ENCODE assay signal across 7 cellular contexts in genomic region chr3:130850044-130850797, GRCh38. TPM values are rescaled to one million over a fixed set of nuclear protein-coding genes. Genes with fewer than 3 reads are reported as not detected.
DNase-seq lines count a peak whose midpoint lies in the region; ATAC-seq and TF ChIP-seq lines count a peak whose summit lies in the region.

No MANE protein-coding gene starts in this region.

- no peaks in the 10 kb centered on the region for H3K9me3 Mint-ChIP-seq in activated CD4-positive, alpha-beta memory T cell treated with anti-CD3 and anti-CD28 coated beads for 36 hours
- no peaks in the 10 kb centered on the region for H3K9me3 Mint-ChIP-seq in H9

- no peak overlapping the region for H2BK15ac ChIP-seq in H9 (ENCODE audit: low read depth, low read length)

- no peaks in the 10 kb centered on the region for H3K79me2 ChIP-seq in H9 (ENCODE audit: insufficient read depth, low read length)

- no peaks in the 10 kb centered on the region for H3K79me1 ChIP-seq in H9 (ENCODE audit: insufficient read depth, low read depth, low read length, poor library complexity, severe bottlenecking)

- peaks cover 8% of the 10 kb centered on the region; the same call in 1 of the 2 replicates for H3K4me1 ChIP-seq in H9 (ENCODE audit: insufficient read depth, low read length)

- no peaks in the 10 kb centered on the region for H3K9me3 ChIP-seq in H9 (ENCODE audit: control insufficient read depth, low read depth, low read length)

- no peak overlapping the region for H4K5ac ChIP-seq in H9 (ENCODE audit: insufficient read length, low read depth, low read length)

- H2BK20ac ChIP-seq in H9 (ENCODE audit: low read depth, low read length, poor library complexity, severe bottlenecking) = no peak overlapping the region

- H3K27ac ChIP-seq in H9 (ENCODE audit: insufficient read length, low read depth, low read length) = no peak overlapping the region

- H4K8ac ChIP-seq in H9 (replicated peaks; ENCODE audit: insufficient read length, low read depth, low read length) = no peak overlapping the region

- peaks cover 28% of the 10 kb centered on the region for H3K4me1 Mint-ChIP-seq in activated CD4-positive, alpha-beta memory T cell treated with anti-CD3 and anti-CD28 coated beads for 36 hours (ENCODE audit: low read depth)
- peaks cover 21 to 28% of the 10 kb centered on the region in 2 experiments for H3K4me1 Mint-ChIP-seq in H9

- H3T11ph ChIP-seq in H9 (ENCODE audit: low read length) = no peak overlapping the region

- POLR2A ChIA-PET in activated CD4-positive, alpha-beta memory T cell treated with anti-CD3 and anti-CD28 coated beads for 36 hours (lab: Charles Lee) = interaction anchor here (1.0 to 2.8 kb wide), 3 partner anchors 41 to 159 kb away, joined by 3 to 28 read pairs (median 3); partner anchors contain the start of gene ATP2C1

- H2BK5ac ChIP-seq in H9 (ENCODE audit: insufficient read length, low read length) = no peak overlapping the region

- TF ChIP-seq CTCF in fibroblast of villous mesenchyme (IDR thresholded peaks at IDR 0.05; ENCODE audit: insufficient read depth, low read depth, low read length) = no peak
- TF ChIP-seq CTCF in H9 (conservative IDR thresholded peaks at IDR 0.05) = no peak

- no peak overlapping the region for H3K4ac ChIP-seq in H9 (ENCODE audit: low read depth, low read length)

- no peaks in the 10 kb centered on the region for H3K23me2 ChIP-seq in H9 (ENCODE audit: insufficient read length, low read depth, low read length, poor library complexity, severe bottlenecking)

- H4K20me1 ChIP-seq in H9 (ENCODE audit: control insufficient read depth, insufficient read depth, insufficient read length) = no peaks in the 10 kb centered on the region

- no peak overlapping the region for H2BK12ac ChIP-seq in H9 (ENCODE audit: insufficient read length, low read depth, low read length)

- H3K4me3 Mint-ChIP-seq in activated CD4-positive, alpha-beta memory T cell treated with anti-CD3 and anti-CD28 coated beads for 36 hours = peak overlapping the region; percentile 21
- H3K4me3 Mint-ChIP-seq in H9 = no peak overlapping the region

- CTCF ChIA-PET in activated CD4-positive, alpha-beta memory T cell treated with anti-CD3 and anti-CD28 coated beads for 36 hours (lab: Charles Lee) = interaction anchor here (0.6 to 4.1 kb wide), 4 partner anchors 43 to 100 kb away, joined by 3 to 31 read pairs (median 6); partner anchors contain the start of gene ATP2C1

- H3K27ac Mint-ChIP-seq in activated CD4-positive, alpha-beta memory T cell treated with anti-CD3 and anti-CD28 coated beads for 36 hours = peak overlapping the region; percentile 57
- 0 out of 7 replicates have a peak overlapping the region, but pooled peaks of 1 of the 3 experiments have one; percentile 15 for H3K27ac Mint-ChIP-seq in H9

- no peak overlapping the region for H3K18ac ChIP-seq in H9 (ENCODE audit: insufficient read length, low read depth, low read length)

- no peak overlapping the region for H4K91ac ChIP-seq in H9 (ENCODE audit: insufficient read length, low read depth, low read length)

- WGBS in H9 (ENCODE audit: extremely low coverage, insufficient read length, low lambda C conversion rate) = no CpG with 5 or more reads among the region's 8 CpGs

- intact Hi-C loops in activated CD4-positive, alpha-beta memory T cell treated with anti-CD3 and anti-CD28 coated beads for 36 hours (cut with micrococcal nuclease) = loop anchor here (1.0 to 5.0 kb wide), 4 partner anchors 43 to 1567 kb away; partner anchors contain the start of genes ASTE1, DNAJC13, NEK11 and PIK3R4

- DNase-seq in NCI-H2029 treated with DMSO at 0.1 percent for 48 hours (lab: John Stamatoyannopoulos, UW) = peak; percentile 42
- peak; percentile 76 for DNase-seq in activated CD4-positive, alpha-beta memory T cell treated with anti-CD3 and anti-CD28 coated beads for 36 hours
- peak; percentile 40 for DNase-seq in fibroblast of villous mesenchyme (ENCODE audit: low read depth)
- DNase-seq in stimulated activated CD4-positive, alpha-beta T cell treated with anti-CD3 and anti-CD28 coated beads, Interleukin-12 subunit alpha, Interleukin-12 subunit beta, amount 100 ng/mL, for 4 hours = peak; percentile 31
- no peak for DNase-seq in H9

- H3K56ac ChIP-seq in H9 (ENCODE audit: insufficient read length, low read depth, low read length) = no peak overlapping the region

- no peak overlapping the region for H3K4me2 ChIP-seq in H9 (ENCODE audit: insufficient read depth, insufficient read length, low read length)

- H3K14ac ChIP-seq in H9 (ENCODE audit: insufficient read depth, low read length) = no peak overlapping the region

- no peak overlapping the region for H2AK5ac ChIP-seq in H9 (ENCODE audit: insufficient read length, low read length)

- peaks cover 36% of the 10 kb centered on the region for H3K27me3 Mint-ChIP-seq in activated CD4-positive, alpha-beta memory T cell treated with anti-CD3 and anti-CD28 coated beads for 36 hours
- no peaks in the 10 kb centered on the region for H3K27me3 Mint-ChIP-seq in H9 (ENCODE audit: low read depth)

- no peaks in the 10 kb centered on the region for H3K36me3 Mint-ChIP-seq in activated CD4-positive, alpha-beta memory T cell treated with anti-CD3 and anti-CD28 coated beads for 36 hours
- no peaks in the 10 kb centered on the region for H3K36me3 Mint-ChIP-seq in H9 (ENCODE audit: insufficient read depth in 1 of 3, low read depth in 3 of 3)

- no peak overlapping the region for H3K9ac ChIP-seq in H9 (ENCODE audit: extremely low read depth, insufficient read length, low read length)

- H3K4me3 ChIP-seq in fibroblast of villous mesenchyme (ENCODE audit: low read depth, low read length) = no peak overlapping the region

- H3K23ac ChIP-seq in H9 (ENCODE audit: insufficient read length, low read depth, low read length) = no peak overlapping the region

- no peak overlapping the region for H2BK120ac ChIP-seq in H9 (ENCODE audit: low read depth, low read length, poor library complexity, severe bottlenecking)

- no peak overlapping the region for H2AFZ ChIP-seq in H9 (ENCODE audit: low read length)

- ATAC-seq in GM18867 (IDR thresholded peaks at IDR 0.05; ENCODE audit: unreplicated experiment) (peak; percentile 66), HG02870 (IDR thresholded peaks at IDR 0.05; ENCODE audit: unreplicated experiment) (peak; percentile 83)

- H3K27me3 ChIP-seq in H9 (ENCODE audit: insufficient read depth, low read length) = no peaks in the 10 kb centered on the region

RNA-seq across cellular contexts. Expression of gene ATP2C1, which starts 43.7 kb away (rescaled TPM):
- total RNA-seq in activated CD4-positive, alpha-beta memory T cell treated with anti-CD3 and anti-CD28 coated beads for 36 hours = 10 to 100 TPM; 49.8 to 53.2 TPM
- total RNA-seq in fibroblast of villous mesenchyme = 93.4 and 136 TPM in 2 replicates
- total RNA-seq in H9 (2021) = 64.9 and 65.5 TPM in 2 replicates
